ENCODE assay signal across 8 cellular contexts in the genomic region with DNA sequence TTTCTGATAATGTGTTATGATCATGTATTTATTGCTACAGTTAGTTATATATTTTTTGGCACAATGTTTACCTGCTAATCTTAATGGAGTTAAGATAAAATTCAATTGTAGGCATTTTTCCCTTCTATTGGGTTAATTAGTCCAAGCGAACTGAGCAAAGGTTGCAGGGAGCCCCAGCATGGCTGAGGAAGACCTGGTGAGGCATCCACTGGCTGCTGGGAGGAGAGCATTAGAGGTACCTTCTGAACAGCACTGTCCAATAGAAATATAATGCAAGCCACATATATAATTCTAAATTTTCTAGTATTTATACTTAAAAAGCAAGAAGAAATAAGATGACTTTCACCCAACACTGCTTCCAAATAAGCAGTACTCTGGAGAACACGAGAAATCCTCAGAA. TPM values are rescaled to one million over a fixed set of nuclear protein-coding genes. Genes with fewer than 3 reads are reported as not detected.
A peak's percentile ranks its signal among the peaks of the same experiment; 100 is the strongest.
DNase-seq lines count a peak whose midpoint lies in the region; ATAC-seq and TF ChIP-seq lines count a peak whose summit lies in the region.

No MANE protein-coding gene starts in this region.

- H3K4me1 ChIP-seq in ascending aorta = peaks cover 3 to 7% of the 10 kb centered on the region in 2 donors

- POLR2A ChIA-PET in BJ (lab: Charles Lee) = interaction anchor here (0.6 to 1.2 kb wide), 2 partner anchors 9 to 19 kb away, joined by 3 to 4 read pairs; partner anchors contain the start of gene TMEM126B

- no peaks in the 10 kb centered on the region; the same call in 1 of the 2 replicates for H3K9me3 Mint-ChIP-seq in HFFc6
- no peaks in the 10 kb centered on the region for H3K9me3 Mint-ChIP-seq in memory B cell

- peaks cover 3% of the 10 kb centered on the region; the same call in 1 of the 2 replicates for H3K27me3 Mint-ChIP-seq in HFFc6 (ENCODE audit: insufficient read depth)
- H3K27me3 Mint-ChIP-seq in memory B cell = peaks cover 2% of the 10 kb centered on the region

- H3K27ac Mint-ChIP-seq in HFFc6 (peak overlapping the region; percentile 94), memory B cell (peak overlapping the region; percentile 99)

- H3K36me3 ChIP-seq in BJ (ENCODE audit: control insufficient read depth, insufficient read depth, low read length) = no peaks in the 10 kb centered on the region
- H3K36me3 ChIP-seq in ascending aorta = no peaks in the 10 kb centered on the region

- no peak for DNase-seq in BJ (ENCODE audit: low read depth)
- no peak for DNase-seq in HFFc6
- no peak for DNase-seq in ascending aorta (ENCODE audit: low spot score in 2 of 2)
- no peak for DNase-seq in memory B cell (ENCODE audit: low spot score in 2 of 2)
- no peak for DNase-seq in NCI-H2107 treated with DMSO at 0.1 percent for 48 hours (lab: John Stamatoyannopoulos, UW; ENCODE audit: unreplicated experiment)
- no peak for DNase-seq in NCI-H510A treated with DMSO at 0.1 percent for 48 hours (lab: John Stamatoyannopoulos, UW)
- no peak for DNase-seq in GM10266 (ENCODE audit: extremely low spot score)
- no peak for DNase-seq in effector CD8-positive, alpha-beta T cell (lab: John Stamatoyannopoulos, UW)

- intact Hi-C loops in ascending aorta (cut with DNase I) = loop anchor here (1.0 kb wide), 2 partner anchors 17 to 19 kb away; partner anchors contain the start of gene TMEM126B

- CTCF ChIA-PET in BJ (lab: Yijun Ruan, JAX) = no interaction called here

- H3K9me3 ChIP-seq in ascending aorta = no peaks in the 10 kb centered on the region

- peak overlapping the region; percentile 81 to 86 for H3K27ac ChIP-seq in ascending aorta

- peaks cover 4% of the 10 kb centered on the region; the same call in 1 of the 2 replicates for H3K36me3 Mint-ChIP-seq in HFFc6 (ENCODE audit: low read depth)
- peaks cover 3% of the 10 kb centered on the region for H3K36me3 Mint-ChIP-seq in memory B cell

- no peak for ATAC-seq in memory B cell (ENCODE audit: low read depth)

- H3K4me3 ChIP-seq in BJ (ENCODE audit: low read depth, low read length) (peak overlapping the region; percentile 86), ascending aorta (peak overlapping the region; percentile 61 to 84)

- no peaks in the 10 kb centered on the region for H3K27me3 ChIP-seq in BJ (ENCODE audit: control insufficient read depth, insufficient read depth, low read length)
- no peaks in the 10 kb centered on the region for H3K27me3 ChIP-seq in ascending aorta

- H3K4me3 Mint-ChIP-seq in HFFc6 (peak overlapping the region; percentile 96), memory B cell (peak overlapping the region; percentile 100)

- TF ChIP-seq CTCF in BJ (IDR thresholded peaks at IDR 0.05; ENCODE audit: insufficient read depth, low read depth, low read length) (no peak), HFFc6 (IDR thresholded peaks at IDR 0.05) (no peak), ascending aorta (IDR thresholded peaks at IDR 0.05) (no peak), GM10266 (IDR thresholded peaks at IDR 0.05; ENCODE audit: control insufficient read depth, insufficient read depth, low read depth, missing control alignments) (no peak)

- H3K4me1 Mint-ChIP-seq in HFFc6 (ENCODE audit: low read depth) (peaks cover 27% of the 10 kb centered on the region), memory B cell (peaks cover 5% of the 10 kb centered on the region)

RNA-seq across cellular contexts. Expression of gene TMEM126A, which starts 0.7 kb away (rescaled TPM):
- polyA plus RNA-seq in BJ (2011; rRNA removed) = 27.7 and 57.5 TPM in 2 replicates
- polyA minus RNA-seq in BJ (2011; rRNA and poly(A)+ RNA removed) = 4.6 and 4.7 TPM in 2 replicates
- 10 to 100 TPM; 32.0 to 52.4 (median 48.2) TPM for total RNA-seq in HFFc6 (2021; fragmentation: NEBNext Ultra II Directional; extraction: Animal tissue kit (Norgen Biotek cat#: 25700))
- total RNA-seq in ascending aorta = 6.8 TPM

RNA-seq across cellular contexts. Expression of gene CREBZF, which starts 17.9 kb away (rescaled TPM):
- 15.4 and 18.8 TPM in 2 replicates for polyA plus RNA-seq in BJ (2011; rRNA removed)
- polyA minus RNA-seq in BJ (2011; rRNA and poly(A)+ RNA removed) = 8.8 and 9.1 TPM in 2 replicates
- total RNA-seq in HFFc6 (2021; fragmentation: NEBNext Ultra II Directional; extraction: Animal tissue kit (Norgen Biotek cat#: 25700)) = 10 to 100 TPM; 16.1 to 18.9 (median 18.5) TPM
- 29.7 TPM for total RNA-seq in ascending aorta

RNA-seq across cellular contexts. Expression of gene TMEM126B, which starts 18.7 kb away (rescaled TPM):
- 21.6 and 44.6 TPM in 2 replicates for polyA plus RNA-seq in BJ (2011; rRNA removed)
- polyA minus RNA-seq in BJ (2011; rRNA and poly(A)+ RNA removed) = 4.1 and 4.2 TPM in 2 replicates
- total RNA-seq in HFFc6 (2021; fragmentation: NEBNext Ultra II Directional; extraction: Animal tissue kit (Norgen Biotek cat#: 25700)) = 10 to 100 TPM; 44.0 to 50.5 (median 46.6) TPM
- total RNA-seq in ascending aorta = 76.4 TPM

RNA-seq across cellular contexts. Expression of gene DLG2, which starts 19.9 kb away (rescaled TPM):
- polyA plus RNA-seq in BJ (2011; rRNA removed) = 0.28 and 0.31 TPM in 2 replicates
- 0.47 and 1.9 TPM in 2 replicates for polyA minus RNA-seq in BJ (2011; rRNA and poly(A)+ RNA removed)
- total RNA-seq in HFFc6 (2021; fragmentation: NEBNext Ultra II Directional; extraction: Animal tissue kit (Norgen Biotek cat#: 25700)) = under 1 TPM in 5 of 6 experiments, not detected in 1; 0.39 to 1.00 (median 0.80) TPM
- total RNA-seq in ascending aorta = 0.43 TPM

RNA-seq across cellular contexts. Expression of gene CCDC89, which starts 38.9 kb away (rescaled TPM):
- 0.85 and 1.1 TPM in 2 replicates for polyA plus RNA-seq in BJ (2011; rRNA removed)
- 1.3 and 1.6 TPM in 2 replicates for polyA minus RNA-seq in BJ (2011; rRNA and poly(A)+ RNA removed)
- total RNA-seq in HFFc6 (2021; fragmentation: NEBNext Ultra II Directional; extraction: Animal tissue kit (Norgen Biotek cat#: 25700)) = 1 to 10 TPM; 1.7 to 3.5 (median 2.8) TPM
- 16.6 TPM for total RNA-seq in ascending aorta
